3 cellular contexts compared by ENCODE assay signal in the genomic region with DNA sequence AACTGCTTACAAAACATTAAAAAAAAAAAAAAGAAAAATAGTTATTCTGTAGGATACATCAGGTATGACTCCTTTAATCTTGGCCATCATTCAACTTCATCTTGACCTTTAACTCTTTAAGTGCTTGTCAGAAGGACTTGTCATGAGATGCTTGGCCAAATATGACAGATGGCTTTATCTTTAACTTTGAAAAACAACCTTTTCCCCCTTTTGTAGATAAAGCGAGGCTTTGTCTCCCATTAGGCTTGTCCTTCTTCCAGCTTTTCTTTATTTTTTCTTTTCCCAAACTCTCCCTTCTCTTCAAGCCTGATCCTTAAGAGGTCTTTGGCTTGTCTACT.
TF ChIP-seq lines count a peak whose summit lies in the region.

No MANE protein-coding gene starts in this region.

TF ChIP-seq in SK-N-SH, 30 proteins besides CTCF, POLR2A, EP300 and RAD21:
- TF ChIP-seq, protein P1, sequence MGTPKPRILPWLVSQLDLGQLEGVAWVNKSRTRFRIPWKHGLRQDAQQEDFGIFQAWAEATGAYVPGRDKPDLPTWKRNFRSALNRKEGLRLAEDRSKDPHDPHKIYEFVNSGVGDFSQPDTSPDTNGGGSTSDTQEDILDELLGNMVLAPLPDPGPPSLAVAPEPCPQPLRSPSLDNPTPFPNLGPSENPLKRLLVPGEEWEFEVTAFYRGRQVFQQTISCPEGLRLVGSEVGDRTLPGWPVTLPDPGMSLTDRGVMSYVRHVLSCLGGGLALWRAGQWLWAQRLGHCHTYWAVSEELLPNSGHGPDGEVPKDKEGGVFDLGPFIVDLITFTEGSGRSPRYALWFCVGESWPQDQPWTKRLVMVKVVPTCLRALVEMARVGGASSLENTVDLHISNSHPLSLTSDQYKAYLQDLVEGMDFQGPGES (IDR thresholded peaks at IDR 0.05; ENCODE audit: low read depth, low read length): no peak
- TF ChIP-seq RCOR1 (IDR thresholded peaks at IDR 0.05; ENCODE audit: low read length) (no peak), NRF1 (IDR thresholded peaks at IDR 0.05; ENCODE audit: low read depth, low read length) (no peak), FOXM1 (IDR thresholded peaks at IDR 0.05; ENCODE audit: low read depth) (no peak), ELF1 (IDR thresholded peaks at IDR 0.05) (no peak), GATA2 (CRISPR knock-in tag; IDR thresholded peaks at IDR 0.05) (no peak), FOSL2 (IDR thresholded peaks at IDR 0.05; ENCODE audit: borderline replicate concordance, low read depth) (no peak), RXRA (IDR thresholded peaks at IDR 0.05; ENCODE audit: borderline replicate concordance, low read depth) (no peak)
- TF ChIP-seq, protein P2, sequence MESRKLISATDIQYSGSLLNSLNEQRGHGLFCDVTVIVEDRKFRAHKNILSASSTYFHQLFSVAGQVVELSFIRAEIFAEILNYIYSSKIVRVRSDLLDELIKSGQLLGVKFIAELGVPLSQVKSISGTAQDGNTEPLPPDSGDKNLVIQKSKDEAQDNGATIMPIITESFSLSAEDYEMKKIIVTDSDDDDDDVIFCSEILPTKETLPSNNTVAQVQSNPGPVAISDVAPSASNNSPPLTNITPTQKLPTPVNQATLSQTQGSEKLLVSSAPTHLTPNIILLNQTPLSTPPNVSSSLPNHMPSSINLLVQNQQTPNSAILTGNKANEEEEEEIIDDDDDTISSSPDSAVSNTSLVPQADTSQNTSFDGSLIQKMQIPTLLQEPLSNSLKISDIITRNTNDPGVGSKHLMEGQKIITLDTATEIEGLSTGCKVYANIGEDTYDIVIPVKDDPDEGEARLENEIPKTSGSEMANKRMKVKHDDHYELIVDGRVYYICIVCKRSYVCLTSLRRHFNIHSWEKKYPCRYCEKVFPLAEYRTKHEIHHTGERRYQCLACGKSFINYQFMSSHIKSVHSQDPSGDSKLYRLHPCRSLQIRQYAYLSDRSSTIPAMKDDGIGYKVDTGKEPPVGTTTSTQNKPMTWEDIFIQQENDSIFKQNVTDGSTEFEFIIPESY (IDR thresholded peaks at IDR 0.05; ENCODE audit: borderline replicate concordance, low read depth): no peak
- TF ChIP-seq, protein P3, sequence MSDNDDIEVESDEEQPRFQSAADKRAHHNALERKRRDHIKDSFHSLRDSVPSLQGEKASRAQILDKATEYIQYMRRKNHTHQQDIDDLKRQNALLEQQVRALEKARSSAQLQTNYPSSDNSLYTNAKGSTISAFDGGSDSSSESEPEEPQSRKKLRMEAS (IDR thresholded peaks at IDR 0.05; ENCODE audit: low read depth): no peak
- TF ChIP-seq, protein P4, sequence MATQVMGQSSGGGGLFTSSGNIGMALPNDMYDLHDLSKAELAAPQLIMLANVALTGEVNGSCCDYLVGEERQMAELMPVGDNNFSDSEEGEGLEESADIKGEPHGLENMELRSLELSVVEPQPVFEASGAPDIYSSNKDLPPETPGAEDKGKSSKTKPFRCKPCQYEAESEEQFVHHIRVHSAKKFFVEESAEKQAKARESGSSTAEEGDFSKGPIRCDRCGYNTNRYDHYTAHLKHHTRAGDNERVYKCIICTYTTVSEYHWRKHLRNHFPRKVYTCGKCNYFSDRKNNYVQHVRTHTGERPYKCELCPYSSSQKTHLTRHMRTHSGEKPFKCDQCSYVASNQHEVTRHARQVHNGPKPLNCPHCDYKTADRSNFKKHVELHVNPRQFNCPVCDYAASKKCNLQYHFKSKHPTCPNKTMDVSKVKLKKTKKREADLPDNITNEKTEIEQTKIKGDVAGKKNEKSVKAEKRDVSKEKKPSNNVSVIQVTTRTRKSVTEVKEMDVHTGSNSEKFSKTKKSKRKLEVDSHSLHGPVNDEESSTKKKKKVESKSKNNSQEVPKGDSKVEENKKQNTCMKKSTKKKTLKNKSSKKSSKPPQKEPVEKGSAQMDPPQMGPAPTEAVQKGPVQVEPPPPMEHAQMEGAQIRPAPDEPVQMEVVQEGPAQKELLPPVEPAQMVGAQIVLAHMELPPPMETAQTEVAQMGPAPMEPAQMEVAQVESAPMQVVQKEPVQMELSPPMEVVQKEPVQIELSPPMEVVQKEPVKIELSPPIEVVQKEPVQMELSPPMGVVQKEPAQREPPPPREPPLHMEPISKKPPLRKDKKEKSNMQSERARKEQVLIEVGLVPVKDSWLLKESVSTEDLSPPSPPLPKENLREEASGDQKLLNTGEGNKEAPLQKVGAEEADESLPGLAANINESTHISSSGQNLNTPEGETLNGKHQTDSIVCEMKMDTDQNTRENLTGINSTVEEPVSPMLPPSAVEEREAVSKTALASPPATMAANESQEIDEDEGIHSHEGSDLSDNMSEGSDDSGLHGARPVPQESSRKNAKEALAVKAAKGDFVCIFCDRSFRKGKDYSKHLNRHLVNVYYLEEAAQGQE (IDR thresholded peaks at IDR 0.05; ENCODE audit: low read depth, low read length): no peak
TF ChIP-seq in SK-N-SH: peak in this region for 0.

TF ChIP-seq in SK-N-SH treated with all-trans-retinoic acid at 6 μM for 48 hours, 23 proteins besides CTCF, POLR2A, EP300 and RAD21 (continues in another document):
- TF ChIP-seq, protein P5, sequence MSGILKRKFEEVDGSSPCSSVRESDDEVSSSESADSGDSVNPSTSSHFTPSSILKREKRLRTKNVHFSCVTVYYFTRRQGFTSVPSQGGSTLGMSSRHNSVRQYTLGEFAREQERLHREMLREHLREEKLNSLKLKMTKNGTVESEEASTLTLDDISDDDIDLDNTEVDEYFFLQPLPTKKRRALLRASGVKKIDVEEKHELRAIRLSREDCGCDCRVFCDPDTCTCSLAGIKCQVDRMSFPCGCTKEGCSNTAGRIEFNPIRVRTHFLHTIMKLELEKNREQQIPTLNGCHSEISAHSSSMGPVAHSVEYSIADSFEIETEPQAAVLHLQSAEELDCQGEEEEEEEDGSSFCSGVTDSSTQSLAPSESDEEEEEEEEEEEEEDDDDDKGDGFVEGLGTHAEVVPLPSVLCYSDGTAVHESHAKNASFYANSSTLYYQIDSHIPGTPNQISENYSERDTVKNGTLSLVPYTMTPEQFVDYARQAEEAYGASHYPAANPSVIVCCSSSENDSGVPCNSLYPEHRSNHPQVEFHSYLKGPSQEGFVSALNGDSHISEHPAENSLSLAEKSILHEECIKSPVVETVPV (CRISPR knock-in tag; IDR thresholded peaks at IDR 0.05): no peak
- TF ChIP-seq ZNF565 (CRISPR knock-in tag; conservative IDR thresholded peaks at IDR 0.05; ENCODE audit: low read depth) (no peak), OSR1 (CRISPR knock-in tag; IDR thresholded peaks at IDR 0.05) (no peak), ZC3H10 (CRISPR knock-in tag; IDR thresholded peaks at IDR 0.05) (no peak), TOX (CRISPR knock-in tag; IDR thresholded peaks at IDR 0.05; ENCODE audit: borderline replicate concordance) (no peak), ISL1 (CRISPR knock-in tag; IDR thresholded peaks at IDR 0.05) (no peak), PPARA (CRISPR knock-in tag; IDR thresholded peaks at IDR 0.05; ENCODE audit: borderline replicate concordance) (no peak), ZNF8 (CRISPR knock-in tag; IDR thresholded peaks at IDR 0.05) (no peak), TCF4 (CRISPR knock-in tag; IDR thresholded peaks at IDR 0.05; ENCODE audit: borderline replicate concordance) (no peak), RARB (CRISPR knock-in tag; IDR thresholded peaks at IDR 0.05) (no peak), ESRRG (CRISPR knock-in tag; IDR thresholded peaks at IDR 0.05) (no peak), CSDC2 (CRISPR knock-in tag; IDR thresholded peaks at IDR 0.05) (no peak)
- TF ChIP-seq, protein P6, sequence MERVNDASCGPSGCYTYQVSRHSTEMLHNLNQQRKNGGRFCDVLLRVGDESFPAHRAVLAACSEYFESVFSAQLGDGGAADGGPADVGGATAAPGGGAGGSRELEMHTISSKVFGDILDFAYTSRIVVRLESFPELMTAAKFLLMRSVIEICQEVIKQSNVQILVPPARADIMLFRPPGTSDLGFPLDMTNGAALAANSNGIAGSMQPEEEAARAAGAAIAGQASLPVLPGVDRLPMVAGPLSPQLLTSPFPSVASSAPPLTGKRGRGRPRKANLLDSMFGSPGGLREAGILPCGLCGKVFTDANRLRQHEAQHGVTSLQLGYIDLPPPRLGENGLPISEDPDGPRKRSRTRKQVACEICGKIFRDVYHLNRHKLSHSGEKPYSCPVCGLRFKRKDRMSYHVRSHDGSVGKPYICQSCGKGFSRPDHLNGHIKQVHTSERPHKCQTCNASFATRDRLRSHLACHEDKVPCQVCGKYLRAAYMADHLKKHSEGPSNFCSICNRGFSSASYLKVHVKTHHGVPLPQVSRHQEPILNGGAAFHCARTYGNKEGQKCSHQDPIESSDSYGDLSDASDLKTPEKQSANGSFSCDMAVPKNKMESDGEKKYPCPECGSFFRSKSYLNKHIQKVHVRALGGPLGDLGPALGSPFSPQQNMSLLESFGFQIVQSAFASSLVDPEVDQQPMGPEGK (CRISPR knock-in tag; IDR thresholded peaks at IDR 0.05; ENCODE audit: borderline replicate concordance): no peak
- TF ChIP-seq, protein P7, sequence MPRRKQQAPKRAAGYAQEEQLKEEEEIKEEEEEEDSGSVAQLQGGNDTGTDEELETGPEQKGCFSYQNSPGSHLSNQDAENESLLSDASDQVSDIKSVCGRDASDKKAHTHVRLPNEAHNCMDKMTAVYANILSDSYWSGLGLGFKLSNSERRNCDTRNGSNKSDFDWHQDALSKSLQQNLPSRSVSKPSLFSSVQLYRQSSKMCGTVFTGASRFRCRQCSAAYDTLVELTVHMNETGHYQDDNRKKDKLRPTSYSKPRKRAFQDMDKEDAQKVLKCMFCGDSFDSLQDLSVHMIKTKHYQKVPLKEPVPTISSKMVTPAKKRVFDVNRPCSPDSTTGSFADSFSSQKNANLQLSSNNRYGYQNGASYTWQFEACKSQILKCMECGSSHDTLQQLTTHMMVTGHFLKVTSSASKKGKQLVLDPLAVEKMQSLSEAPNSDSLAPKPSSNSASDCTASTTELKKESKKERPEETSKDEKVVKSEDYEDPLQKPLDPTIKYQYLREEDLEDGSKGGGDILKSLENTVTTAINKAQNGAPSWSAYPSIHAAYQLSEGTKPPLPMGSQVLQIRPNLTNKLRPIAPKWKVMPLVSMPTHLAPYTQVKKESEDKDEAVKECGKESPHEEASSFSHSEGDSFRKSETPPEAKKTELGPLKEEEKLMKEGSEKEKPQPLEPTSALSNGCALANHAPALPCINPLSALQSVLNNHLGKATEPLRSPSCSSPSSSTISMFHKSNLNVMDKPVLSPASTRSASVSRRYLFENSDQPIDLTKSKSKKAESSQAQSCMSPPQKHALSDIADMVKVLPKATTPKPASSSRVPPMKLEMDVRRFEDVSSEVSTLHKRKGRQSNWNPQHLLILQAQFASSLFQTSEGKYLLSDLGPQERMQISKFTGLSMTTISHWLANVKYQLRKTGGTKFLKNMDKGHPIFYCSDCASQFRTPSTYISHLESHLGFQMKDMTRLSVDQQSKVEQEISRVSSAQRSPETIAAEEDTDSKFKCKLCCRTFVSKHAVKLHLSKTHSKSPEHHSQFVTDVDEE (CRISPR knock-in tag; IDR thresholded peaks at IDR 0.05): no peak

TF ChIP-seq in endothelial cell of umbilical vein, 7 proteins besides CTCF, POLR2A, EP300 and RAD21:
- TF ChIP-seq POLR2AphosphoS5 (IDR thresholded peaks at IDR 0.05; ENCODE audit: insufficient read depth, low read depth, low read length) (no peak), JUN (IDR thresholded peaks at IDR 0.05; ENCODE audit: borderline replicate concordance, insufficient read depth, insufficient read length, low read depth) (no peak), MYC (IDR thresholded peaks at IDR 0.05; ENCODE audit: low read depth, low read length) (no peak), FOS (IDR thresholded peaks at IDR 0.05; ENCODE audit: borderline replicate concordance, insufficient read depth, low read length) (no peak), GATA2 (IDR thresholded peaks at IDR 0.05; ENCODE audit: insufficient read depth, insufficient read length, low read depth, low read length) (no peak), EZH2 (IDR thresholded peaks at IDR 0.05; ENCODE audit: borderline replicate concordance, low read depth, low read length, severe bottlenecking) (no peak)
- TF ChIP-seq, protein P3 (IDR thresholded peaks at IDR 0.05; ENCODE audit: insufficient read depth, insufficient read length): no peak
